ENCODE assay signal across 1 cellular context in genomic region chr3:87206070-87206469, GRCh38.
TF ChIP-seq lines count a peak whose summit lies in the region.

No MANE protein-coding gene starts in this region.

TF ChIP-seq in HepG2, 621 proteins besides CTCF, POLR2A, EP300 and RAD21 (continued from another document and continues in another):
- TF ChIP-seq ZBTB43 (CRISPR knock-in tag; conservative IDR thresholded peaks at IDR 0.05) (no peak), ZBTB7B (CRISPR knock-in tag; IDR thresholded peaks at IDR 0.05) (no peak), CREB1 (IDR thresholded peaks at IDR 0.05) (no peak), CREB1 (CRISPR knock-in tag; IDR thresholded peaks at IDR 0.05) (peak; percentile 50; the same call in 1 of the 2 replicates), MNT (IDR thresholded peaks at IDR 0.05) (no peak), HMGXB4 (CRISPR knock-in tag; IDR thresholded peaks at IDR 0.05; ENCODE audit: borderline replicate concordance in 1 of 2, low read depth in 1 of 2) (no peak), TCF12 (IDR thresholded peaks at IDR 0.05) (no peak), TCF12 (CRISPR knock-in tag; IDR thresholded peaks at IDR 0.05) (no peak), AKNA (CRISPR knock-in tag; IDR thresholded peaks at IDR 0.05; ENCODE audit: borderline replicate concordance) (no peak), JDP2 (CRISPR knock-in tag; IDR thresholded peaks at IDR 0.05; ENCODE audit: borderline replicate concordance) (no peak), ZNF260 (CRISPR knock-in tag; IDR thresholded peaks at IDR 0.05; ENCODE audit: borderline replicate concordance, low read depth) (no peak), ZNF407 (CRISPR knock-in tag; IDR thresholded peaks at IDR 0.05; ENCODE audit: not compliant biosample characterization) (no peak), NFE2L2 (IDR thresholded peaks at IDR 0.05; ENCODE audit: low read length) (no peak), ELF3 (CRISPR knock-in tag; IDR thresholded peaks at IDR 0.05) (peak; percentile 77), NR2F1 (CRISPR knock-in tag; IDR thresholded peaks at IDR 0.05) (no peak), TEAD2 (CRISPR knock-in tag; IDR thresholded peaks at IDR 0.05) (no peak), ZNF775 (CRISPR knock-in tag; IDR thresholded peaks at IDR 0.05; ENCODE audit: borderline replicate concordance) (no peak), ZNF18 (CRISPR knock-in tag; IDR thresholded peaks at IDR 0.05; ENCODE audit: insufficient replicate concordance) (no peak), NFE2L1 (CRISPR knock-in tag; IDR thresholded peaks at IDR 0.05; ENCODE audit: borderline replicate concordance) (no peak), NCOR1 (IDR thresholded peaks at IDR 0.05; ENCODE audit: borderline replicate concordance, low read length) (peak; percentile 76; the same call in 1 of the 2 replicates), FUBP1 (CRISPR knock-in tag; IDR thresholded peaks at IDR 0.05; ENCODE audit: borderline replicate concordance) (no peak), ZNF652 (CRISPR knock-in tag; IDR thresholded peaks at IDR 0.05; ENCODE audit: borderline replicate concordance, low read depth) (no peak), ZKSCAN8 (CRISPR knock-in tag; IDR thresholded peaks at IDR 0.05; ENCODE audit: borderline replicate concordance) (no peak), ZNF33A (CRISPR knock-in tag; IDR thresholded peaks at IDR 0.05; ENCODE audit: borderline replicate concordance) (no peak), FOXA3 (CRISPR knock-in tag; IDR thresholded peaks at IDR 0.05) (peak; percentile 64), IKZF5 (CRISPR knock-in tag; IDR thresholded peaks at IDR 0.05) (no peak), PHF5A (CRISPR knock-in tag; IDR thresholded peaks at IDR 0.05; ENCODE audit: low read depth, unreplicated experiment) (no peak), ZNF446 (CRISPR knock-in tag; IDR thresholded peaks at IDR 0.05) (no peak), POLR2AphosphoS2 (IDR thresholded peaks at IDR 0.05; ENCODE audit: low read depth, low read length) (no peak), FLYWCH1 (CRISPR knock-in tag; IDR thresholded peaks at IDR 0.05) (no peak), ZNF660 (CRISPR knock-in tag; IDR thresholded peaks at IDR 0.05; ENCODE audit: borderline replicate concordance, low read depth) (no peak), MIXL1 (CRISPR knock-in tag; IDR thresholded peaks at IDR 0.05) (peak; percentile 78; the same call in 1 of the 2 replicates), RFX3 (CRISPR knock-in tag; IDR thresholded peaks at IDR 0.05) (no peak), MTERF4 (CRISPR knock-in tag; IDR thresholded peaks at IDR 0.05) (no peak), ZNF138 (CRISPR knock-in tag; IDR thresholded peaks at IDR 0.05; ENCODE audit: low read depth) (no peak)
